ENCODE assay signal across 1 cellular context in the genomic region with DNA sequence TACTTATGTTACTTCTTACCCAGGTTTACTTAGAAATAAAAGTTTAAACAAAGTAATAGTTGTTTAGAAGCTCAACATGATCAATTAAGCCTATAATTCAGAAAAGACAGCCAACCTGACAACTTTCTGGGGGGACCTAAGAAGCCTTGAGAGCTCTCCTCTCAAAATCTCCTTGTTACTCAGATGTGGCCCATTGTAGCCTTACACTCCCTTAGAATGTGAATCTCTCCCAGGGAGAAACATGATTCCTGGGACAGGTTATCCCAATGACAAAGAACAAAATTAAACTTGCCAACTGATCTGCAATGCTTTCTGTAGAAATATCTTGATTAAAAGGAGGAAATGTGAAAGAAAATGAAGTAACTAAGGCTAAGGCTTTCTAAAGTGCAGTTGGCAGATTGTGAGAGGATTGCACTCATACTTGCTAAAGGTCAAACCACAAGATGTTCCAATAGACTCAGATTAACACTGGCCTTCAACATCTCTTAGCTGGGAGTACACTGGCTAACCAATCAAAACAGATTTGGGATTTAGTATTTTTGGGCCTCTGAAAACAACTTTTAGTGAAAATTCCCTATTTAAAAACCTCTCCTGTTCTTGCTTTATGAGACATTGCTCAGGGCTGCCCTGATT.
TF ChIP-seq lines count a peak whose summit lies in the region.

No MANE protein-coding gene starts in this region.

TF ChIP-seq in HepG2, 621 proteins besides CTCF, POLR2A, EP300 and RAD21 (continued from another document):
- TF ChIP-seq, protein P1, sequence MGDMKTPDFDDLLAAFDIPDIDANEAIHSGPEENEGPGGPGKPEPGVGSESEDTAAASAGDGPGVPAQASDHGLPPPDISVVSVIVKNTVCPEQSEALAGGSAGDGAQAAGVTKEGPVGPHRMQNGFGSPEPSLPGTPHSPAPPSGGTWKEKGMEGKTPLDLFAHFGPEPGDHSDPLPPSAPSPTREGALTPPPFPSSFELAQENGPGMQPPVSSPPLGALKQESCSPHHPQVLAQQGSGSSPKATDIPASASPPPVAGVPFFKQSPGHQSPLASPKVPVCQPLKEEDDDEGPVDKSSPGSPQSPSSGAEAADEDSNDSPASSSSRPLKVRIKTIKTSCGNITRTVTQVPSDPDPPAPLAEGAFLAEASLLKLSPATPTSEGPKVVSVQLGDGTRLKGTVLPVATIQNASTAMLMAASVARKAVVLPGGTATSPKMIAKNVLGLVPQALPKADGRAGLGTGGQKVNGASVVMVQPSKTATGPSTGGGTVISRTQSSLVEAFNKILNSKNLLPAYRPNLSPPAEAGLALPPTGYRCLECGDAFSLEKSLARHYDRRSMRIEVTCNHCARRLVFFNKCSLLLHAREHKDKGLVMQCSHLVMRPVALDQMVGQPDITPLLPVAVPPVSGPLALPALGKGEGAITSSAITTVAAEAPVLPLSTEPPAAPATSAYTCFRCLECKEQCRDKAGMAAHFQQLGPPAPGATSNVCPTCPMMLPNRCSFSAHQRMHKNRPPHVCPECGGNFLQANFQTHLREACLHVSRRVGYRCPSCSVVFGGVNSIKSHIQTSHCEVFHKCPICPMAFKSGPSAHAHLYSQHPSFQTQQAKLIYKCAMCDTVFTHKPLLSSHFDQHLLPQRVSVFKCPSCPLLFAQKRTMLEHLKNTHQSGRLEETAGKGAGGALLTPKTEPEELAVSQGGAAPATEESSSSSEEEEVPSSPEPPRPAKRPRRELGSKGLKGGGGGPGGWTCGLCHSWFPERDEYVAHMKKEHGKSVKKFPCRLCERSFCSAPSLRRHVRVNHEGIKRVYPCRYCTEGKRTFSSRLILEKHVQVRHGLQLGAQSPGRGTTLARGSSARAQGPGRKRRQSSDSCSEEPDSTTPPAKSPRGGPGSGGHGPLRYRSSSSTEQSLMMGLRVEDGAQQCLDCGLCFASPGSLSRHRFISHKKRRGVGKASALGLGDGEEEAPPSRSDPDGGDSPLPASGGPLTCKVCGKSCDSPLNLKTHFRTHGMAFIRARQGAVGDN (CRISPR knock-in tag; IDR thresholded peaks at IDR 0.05): no peak
- TF ChIP-seq, protein P2, sequence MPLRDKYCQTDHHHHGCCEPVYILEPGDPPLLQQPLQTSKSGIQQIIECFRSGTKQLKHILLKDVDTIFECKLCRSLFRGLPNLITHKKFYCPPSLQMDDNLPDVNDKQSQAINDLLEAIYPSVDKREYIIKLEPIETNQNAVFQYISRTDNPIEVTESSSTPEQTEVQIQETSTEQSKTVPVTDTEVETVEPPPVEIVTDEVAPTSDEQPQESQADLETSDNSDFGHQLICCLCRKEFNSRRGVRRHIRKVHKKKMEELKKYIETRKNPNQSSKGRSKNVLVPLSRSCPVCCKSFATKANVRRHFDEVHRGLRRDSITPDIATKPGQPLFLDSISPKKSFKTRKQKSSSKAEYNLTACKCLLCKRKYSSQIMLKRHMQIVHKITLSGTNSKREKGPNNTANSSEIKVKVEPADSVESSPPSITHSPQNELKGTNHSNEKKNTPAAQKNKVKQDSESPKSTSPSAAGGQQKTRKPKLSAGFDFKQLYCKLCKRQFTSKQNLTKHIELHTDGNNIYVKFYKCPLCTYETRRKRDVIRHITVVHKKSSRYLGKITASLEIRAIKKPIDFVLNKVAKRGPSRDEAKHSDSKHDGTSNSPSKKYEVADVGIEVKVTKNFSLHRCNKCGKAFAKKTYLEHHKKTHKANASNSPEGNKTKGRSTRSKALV (CRISPR knock-in tag; IDR thresholded peaks at IDR 0.05): no peak
- TF ChIP-seq ZNF33A (CRISPR knock-in tag; IDR thresholded peaks at IDR 0.05; ENCODE audit: borderline replicate concordance) (no peak), FOXA3 (CRISPR knock-in tag; IDR thresholded peaks at IDR 0.05) (no peak), ZNF253 (CRISPR knock-in tag; IDR thresholded peaks at IDR 0.05; ENCODE audit: borderline replicate concordance) (no peak), ZMAT3 (CRISPR knock-in tag; conservative IDR thresholded peaks at IDR 0.05) (no peak)
- TF ChIP-seq, protein P3, sequence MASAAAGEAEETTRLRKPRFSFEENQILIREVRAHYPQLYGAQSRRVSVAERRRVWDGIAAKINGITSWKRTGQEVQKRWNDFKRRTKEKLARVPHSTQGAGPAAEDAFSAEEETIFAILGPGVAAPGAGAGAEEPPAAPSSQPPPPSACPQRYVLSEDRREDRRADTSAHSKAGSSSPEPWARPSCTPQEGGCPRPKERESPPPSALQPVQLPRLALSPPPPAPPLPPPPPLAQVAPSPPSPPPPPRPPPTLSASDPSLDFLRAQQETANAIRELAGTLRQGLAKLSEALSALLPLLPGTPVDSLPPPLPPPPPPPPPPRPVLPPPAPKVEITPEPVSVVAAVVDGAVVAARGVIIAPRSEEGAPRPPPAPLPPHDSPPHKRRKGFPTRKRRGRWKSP (CRISPR knock-in tag; IDR thresholded peaks at IDR 0.05): no peak
